Comparison of ENCODE assay signal across 13 cellular contexts in genomic region chr19:53877361-53877766, GRCh38. TPM values are rescaled to one million over a fixed set of nuclear protein-coding genes. Genes with fewer than 3 reads are reported as not detected.
DNase-seq lines count a peak whose midpoint lies in the region; ATAC-seq and TF ChIP-seq lines count a peak whose summit lies in the region.
"Had no signal": no experiment of that assay in that cellular context is flagged by ENCODE, and none has a peak within 500 bp of the region (broad histone marks: within the 10 kb centered on the region; RNA-seq: fewer than 3 reads in every experiment).

No MANE protein-coding gene starts in this region.

- H3K9me3 ChIP-seq in SK-N-SH (no peaks in the 10 kb centered on the region), neutrophil (no peaks in the 10 kb centered on the region), gastrocnemius medialis (no peaks in the 10 kb centered on the region)

- H3K9me3 Mint-ChIP-seq in activated naive CD8-positive, alpha-beta T cell treated with anti-CD3 and anti-CD28 coated beads for 36 hours, result peaks cover 5% of the 10 kb centered on the region

- TF ChIP-seq CTCF in SK-N-SH (IDR thresholded peaks at IDR 0.05) (no peak), neutrophil (IDR thresholded peaks at IDR 0.05) (no peak), gastrocnemius medialis (IDR thresholded peaks at IDR 0.05 in 4 of 5, conservative IDR thresholded peaks at IDR 0.05 in 1 of 5) (no peak)

- H3K27me3 Mint-ChIP-seq in activated naive CD8-positive, alpha-beta T cell treated with anti-CD3 and anti-CD28 coated beads for 36 hours, result no peaks in the 10 kb centered on the region

- DNase-seq in SK-N-SH, result no peak
- peak; percentile 55 for DNase-seq in T follicular helper cell (ENCODE audit: low read depth)
- peak; percentile 41 for DNase-seq in activated naive CD8-positive, alpha-beta T cell treated with anti-CD3 and anti-CD28 coated beads for 36 hours
- DNase-seq in gastrocnemius medialis, result no peak
- no peak for DNase-seq in NCI-H524 treated with DMSO at 0.1 percent for 48 hours (lab: John Stamatoyannopoulos, UW)
- DNase-seq: GF-D8, NCI-H524 had no signal

- no peak overlapping the region for H3K9ac ChIP-seq in SK-N-SH

- H3K9me2 ChIP-seq in SK-N-SH, result no peaks in the 10 kb centered on the region

- peak overlapping the region; percentile 9 for H3K27ac Mint-ChIP-seq in activated naive CD8-positive, alpha-beta T cell treated with anti-CD3 and anti-CD28 coated beads for 36 hours
- H3K27ac Mint-ChIP-seq: stimulated activated effector memory CD8-positive, alpha-beta T cell treated with anti-CD3 and anti-CD28 coated beads, Interleukin-12 subunit alpha, Interleukin-12 subunit beta, amount 100 ng/mL, for 72 hours had no signal

- POLR2A ChIA-PET in SK-N-SH (lab: Yijun Ruan, JAX), result interaction anchor here (1.2 kb wide), 1 partner anchor 9 kb away, joined by 4 read pairs; no protein-coding TSS in a partner anchor

- H3K36me3 ChIP-seq in SK-N-SH (replicated peaks in 1 of 2; ENCODE audit: control insufficient read depth in 1 of 2, insufficient read depth in 2 of 2, low read length in 1 of 2) (peaks cover 17 to 18% of the 10 kb centered on the region in 2 experiments), neutrophil (peaks cover 42% of the 10 kb centered on the region), gastrocnemius medialis (no peaks in the 10 kb centered on the region)

- no peak overlapping the region for H2AFZ ChIP-seq in SK-N-SH (ENCODE audit: low read depth)

- peaks cover 33% of the 10 kb centered on the region for H3F3A ChIP-seq in SK-N-SH (replicated peaks; ENCODE audit: insufficient read depth)

- no peak for TF ChIP-seq RAD21 in SK-N-SH (IDR thresholded peaks at IDR 0.05; ENCODE audit: low read length)

- intact Hi-C loops in gastrocnemius medialis (cut with DNase I; ENCODE audit: low total_unique reads), result no loop called here

- H3K4me1 Mint-ChIP-seq in activated naive CD8-positive, alpha-beta T cell treated with anti-CD3 and anti-CD28 coated beads for 36 hours, result peaks cover 45% of the 10 kb centered on the region

- H3K4me3 Mint-ChIP-seq in activated naive CD8-positive, alpha-beta T cell treated with anti-CD3 and anti-CD28 coated beads for 36 hours, result peak overlapping the region; percentile 1
- H3K4me3 Mint-ChIP-seq: stimulated activated effector memory CD8-positive, alpha-beta T cell treated with anti-CD3 and anti-CD28 coated beads, Interleukin-12 subunit alpha, Interleukin-12 subunit beta, amount 100 ng/mL, for 72 hours had no signal

- WGBS in SK-N-SH (ENCODE audit: low lambda C conversion rate), result 89% methylated on average over 10 of the region's 10 CpGs

- H3K27me3 ChIP-seq in SK-N-SH (ENCODE audit: insufficient read depth), result peaks cover 8% of the 10 kb centered on the region
- peaks cover 16% of the 10 kb centered on the region for H3K27me3 ChIP-seq in neutrophil
- H3K27me3 ChIP-seq in gastrocnemius medialis, result peaks cover 23 to 30% (median 23%) of the 10 kb centered on the region in 3 donors

- H3K79me2 ChIP-seq in SK-N-SH (ENCODE audit: insufficient read depth), result peaks cover 4% of the 10 kb centered on the region; the same call in 1 of the 2 replicates

- H3K36me3 Mint-ChIP-seq in activated naive CD8-positive, alpha-beta T cell treated with anti-CD3 and anti-CD28 coated beads for 36 hours, result peaks cover 32% of the 10 kb centered on the region

- CTCF ChIA-PET in SK-N-SH (lab: Yijun Ruan, JAX), result interaction anchor here (1.2 kb wide), 1 partner anchor 20 kb away, joined by 3 read pairs; no protein-coding TSS in a partner anchor

- H3K4me1 ChIP-seq in SK-N-SH (ENCODE audit: control insufficient read depth in 1 of 2, insufficient read depth in 2 of 2, low read depth in 1 of 2, low read length in 1 of 2) (peaks cover 0 to 14% of the 10 kb centered on the region in 2 experiments; a peak in 1 of 4 replicates), neutrophil (ENCODE audit: control insufficient read depth in 1 of 2, insufficient read depth in 1 of 2, low read depth in 1 of 2, low read length in 1 of 2) (peaks cover 85 to 90% of the 10 kb centered on the region in 2 experiments), gastrocnemius medialis (peaks cover 0 to 7% of the 10 kb centered on the region in 2 donors)

- no peak for TF ChIP-seq EP300 in SK-N-SH (IDR thresholded peaks at IDR 0.05; ENCODE audit: borderline replicate concordance in 1 of 2, low read depth in 1 of 2, low read length in 1 of 2)

- H3K4me3 ChIP-seq in SK-N-SH (ENCODE audit: low read depth in 2 of 2, low read length in 1 of 2) (no peak overlapping the region), neutrophil (ENCODE audit: low read depth in 1 of 2, low read length in 1 of 2) (no peak overlapping the region), gastrocnemius medialis (no peak overlapping the region)

- in situ Hi-C loops in gastrocnemius medialis (cut with MboI; ENCODE audit: low sequenced_read_pairs in 4 of 4), result no loop called here

- no peak for TF ChIP-seq POLR2A in gastrocnemius medialis (IDR thresholded peaks at IDR 0.05)

- ATAC-seq in SK-N-SH treated with all-trans-retinoic acid at 6 μM for 48 hours (no peak), gastrocnemius medialis (no peak), GM21526 (IDR thresholded peaks at IDR 0.05; ENCODE audit: low FRiP score, unreplicated experiment) (no peak)
- ATAC-seq: stimulated activated effector memory CD8-positive, alpha-beta T cell treated with anti-CD3 and anti-CD28 coated beads, Interleukin-12 subunit alpha, Interleukin-12 subunit beta, amount 100 ng/mL, for 72 hours had no signal

- no peak overlapping the region for H3K4me2 ChIP-seq in SK-N-SH

- H4K20me1 ChIP-seq in SK-N-SH (ENCODE audit: insufficient read depth), result peaks cover 28% of the 10 kb centered on the region; the same call in 1 of the 2 replicates

- H3K27ac ChIP-seq in SK-N-SH (ENCODE audit: low read depth in 2 of 2, low read length in 1 of 2) (no peak overlapping the region), neutrophil (peak overlapping the region; percentile 97), gastrocnemius medialis (no peak overlapping the region)

TF ChIP-seq in SK-N-SH treated with all-trans-retinoic acid at 6 μM for 48 hours, 23 proteins besides CTCF, POLR2A, EP300 and RAD21 (continues in another document):
- no peak for TF ChIP-seq OSR1 (CRISPR knock-in tag; IDR thresholded peaks at IDR 0.05)
- TF ChIP-seq, protein P1, sequence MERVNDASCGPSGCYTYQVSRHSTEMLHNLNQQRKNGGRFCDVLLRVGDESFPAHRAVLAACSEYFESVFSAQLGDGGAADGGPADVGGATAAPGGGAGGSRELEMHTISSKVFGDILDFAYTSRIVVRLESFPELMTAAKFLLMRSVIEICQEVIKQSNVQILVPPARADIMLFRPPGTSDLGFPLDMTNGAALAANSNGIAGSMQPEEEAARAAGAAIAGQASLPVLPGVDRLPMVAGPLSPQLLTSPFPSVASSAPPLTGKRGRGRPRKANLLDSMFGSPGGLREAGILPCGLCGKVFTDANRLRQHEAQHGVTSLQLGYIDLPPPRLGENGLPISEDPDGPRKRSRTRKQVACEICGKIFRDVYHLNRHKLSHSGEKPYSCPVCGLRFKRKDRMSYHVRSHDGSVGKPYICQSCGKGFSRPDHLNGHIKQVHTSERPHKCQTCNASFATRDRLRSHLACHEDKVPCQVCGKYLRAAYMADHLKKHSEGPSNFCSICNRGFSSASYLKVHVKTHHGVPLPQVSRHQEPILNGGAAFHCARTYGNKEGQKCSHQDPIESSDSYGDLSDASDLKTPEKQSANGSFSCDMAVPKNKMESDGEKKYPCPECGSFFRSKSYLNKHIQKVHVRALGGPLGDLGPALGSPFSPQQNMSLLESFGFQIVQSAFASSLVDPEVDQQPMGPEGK (CRISPR knock-in tag; IDR thresholded peaks at IDR 0.05; ENCODE audit: borderline replicate concordance), result peak; percentile 56; the same call in 1 of the 2 replicates
- TF ChIP-seq RARB (CRISPR knock-in tag; IDR thresholded peaks at IDR 0.05), result no peak

RNA-seq across cellular contexts. Expression of gene PRKCG, which starts 4.6 kb away (rescaled TPM):
- polyA plus RNA-seq in SK-N-SH (2012; rRNA removed), result 0.08 and 0.26 TPM in 2 replicates
- polyA plus RNA-seq in SK-N-SH (2012; cell fraction: cytosol; rRNA removed), result 0.03 and 0.07 TPM in 2 replicates
- polyA plus RNA-seq in SK-N-SH (2012; cell fraction: nucleus; rRNA removed), result 1.2 and 1.4 TPM in 2 replicates
- under 1 TPM in 1 of 2 experiments, not detected in 1; 0.35 TPM for total RNA-seq in activated naive CD8-positive, alpha-beta T cell treated with anti-CD3 and anti-CD28 coated beads for 36 hours
- not detected for total RNA-seq in gastrocnemius medialis
- total RNA-seq: A172 had no signal

RNA-seq across cellular contexts. Expression of gene MYADM, which starts 9.7 kb away (rescaled TPM):
- polyA plus RNA-seq in SK-N-SH (2012; rRNA removed), result 28.3 and 38.7 TPM in 2 replicates
- polyA plus RNA-seq in SK-N-SH (2012; cell fraction: cytosol; rRNA removed), result 23.0 and 25.4 TPM in 2 replicates
- polyA plus RNA-seq in SK-N-SH (2012; cell fraction: nucleus; rRNA removed), result 49.8 and 50.7 TPM in 2 replicates
- 10 to 100 TPM; 30.9 to 32.1 TPM for total RNA-seq in activated naive CD8-positive, alpha-beta T cell treated with anti-CD3 and anti-CD28 coated beads for 36 hours
- 10 to 100 TPM in 2 of 4 donors, 1 to 10 TPM in 2; 4.5 to 12.6 (median 8.8) TPM for total RNA-seq in gastrocnemius medialis

RNA-seq across cellular contexts. Expression of gene CACNG7, which starts 31.7 kb away (rescaled TPM):
- 25.7 and 30.7 TPM in 2 replicates for polyA plus RNA-seq in SK-N-SH (2012; rRNA removed)
- 18.5 and 29.5 TPM in 2 replicates for polyA plus RNA-seq in SK-N-SH (2012; cell fraction: cytosol; rRNA removed)
- 34.0 and 43.1 TPM in 2 replicates for polyA plus RNA-seq in SK-N-SH (2012; cell fraction: nucleus; rRNA removed)
- not detected for total RNA-seq in activated naive CD8-positive, alpha-beta T cell treated with anti-CD3 and anti-CD28 coated beads for 36 hours
- total RNA-seq in gastrocnemius medialis, result not detected
- total RNA-seq: A172; T-helper 1 cell treated with Interleukin-12 subunit alpha and Interleukin-12 subunit beta and Interleukin-4 antibody, amounts not matched to agents 30 ng/mL and 1 ng/mL, for 36 hours had no signal

RNA-seq across cellular contexts. Expression of gene NLRP12, which starts 53.2 kb away (rescaled TPM):
- 0.02 and 0.05 TPM in 2 replicates for polyA plus RNA-seq in SK-N-SH (2012; rRNA removed)
- polyA plus RNA-seq in SK-N-SH (2012; cell fraction: cytosol; rRNA removed), result 0.01 TPM in 2 replicates
- polyA plus RNA-seq in SK-N-SH (2012; cell fraction: nucleus; rRNA removed), result 0.05 TPM in 1 of 2 replicates, not detected in the other
- under 1 TPM; 0.06 TPM for total RNA-seq in activated naive CD8-positive, alpha-beta T cell treated with anti-CD3 and anti-CD28 coated beads for 36 hours
- total RNA-seq in gastrocnemius medialis, result under 1 TPM in 3 of 4 donors, not detected in 1; 0.31 to 0.52 (median 0.35) TPM
- total RNA-seq: A172; T-helper 1 cell treated with Interleukin-12 subunit alpha and Interleukin-12 subunit beta and Interleukin-4 antibody, amounts not matched to agents 30 ng/mL and 1 ng/mL, for 36 hours had no signal

Comparison
In these comparisons a context has a peak if more than half of its experiments do, and no peak if none do; other contexts are left out.
1. DNase-seq: peak in T follicular helper cell (single experiment) and activated naive CD8-positive, alpha-beta T cell treated with anti-CD3 and anti-CD28 coated beads for 36 hours (single experiment); none in SK-N-SH (single experiment), gastrocnemius medialis (0 of 2) and NCI-H524 treated with DMSO at 0.1 percent for 48 hours (single experiment).